Comparison of ENCODE assay signal across 1 cellular context in the genomic region with DNA sequence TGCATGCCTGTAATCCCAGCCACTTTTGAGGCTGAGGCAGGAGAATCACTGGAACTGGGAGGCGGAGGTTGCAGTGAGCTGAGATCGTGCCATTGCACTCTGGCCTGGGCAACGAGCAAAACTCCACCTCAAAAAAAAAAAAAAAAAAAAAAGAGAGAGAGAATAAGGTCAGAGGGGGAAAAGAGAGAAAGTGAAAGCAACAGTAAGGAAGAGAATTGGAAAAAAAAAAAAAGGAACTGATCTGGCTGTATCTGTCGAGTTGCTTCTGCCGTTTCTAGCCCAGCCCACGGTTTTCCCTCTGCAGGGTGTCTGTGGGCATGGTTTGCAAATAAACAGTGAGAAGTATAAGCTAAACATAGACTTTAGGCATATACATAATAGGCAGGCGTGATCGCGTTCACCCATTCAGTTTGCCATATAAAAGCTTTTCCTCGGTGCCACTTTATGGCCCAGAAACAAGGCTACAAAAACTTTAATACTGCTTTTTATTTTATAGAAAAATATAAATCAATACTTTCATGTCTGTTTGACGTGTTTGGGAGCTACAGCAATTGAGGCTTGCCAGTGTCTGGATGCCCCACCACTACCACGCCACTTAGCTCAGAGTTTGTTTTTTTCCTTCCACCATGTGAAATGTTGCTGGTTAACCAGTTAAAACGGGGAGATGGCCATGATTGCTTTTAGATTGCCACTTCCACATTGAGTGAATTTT.
A peak's percentile ranks its signal among the peaks of the same experiment; 100 is the strongest.
TF ChIP-seq lines count a peak whose summit lies in the region.

No MANE protein-coding gene starts in this region.

TF ChIP-seq in GM12878, 131 proteins besides CTCF, POLR2A, EP300 and RAD21 (continued from another document):
- TF ChIP-seq, protein P1, sequence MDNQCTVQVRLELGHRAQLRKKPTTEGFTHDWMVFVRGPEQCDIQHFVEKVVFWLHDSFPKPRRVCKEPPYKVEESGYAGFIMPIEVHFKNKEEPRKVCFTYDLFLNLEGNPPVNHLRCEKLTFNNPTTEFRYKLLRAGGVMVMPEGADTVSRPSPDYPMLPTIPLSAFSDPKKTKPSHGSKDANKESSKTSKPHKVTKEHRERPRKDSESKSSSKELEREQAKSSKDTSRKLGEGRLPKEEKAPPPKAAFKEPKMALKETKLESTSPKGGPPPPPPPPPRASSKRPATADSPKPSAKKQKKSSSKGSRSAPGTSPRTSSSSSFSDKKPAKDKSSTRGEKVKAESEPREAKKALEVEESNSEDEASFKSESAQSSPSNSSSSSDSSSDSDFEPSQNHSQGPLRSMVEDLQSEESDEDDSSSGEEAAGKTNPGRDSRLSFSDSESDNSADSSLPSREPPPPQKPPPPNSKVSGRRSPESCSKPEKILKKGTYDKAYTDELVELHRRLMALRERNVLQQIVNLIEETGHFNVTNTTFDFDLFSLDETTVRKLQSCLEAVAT (IDR thresholded peaks at IDR 0.05), result 0 out of 2 replicates have a peak, but pooled peaks have one; percentile 19
- TF ChIP-seq IKZF2 (IDR thresholded peaks at IDR 0.05) (peak; percentile 26 to 34; a peak in 2 of 4 replicates), MEF2B (IDR thresholded peaks at IDR 0.05; ENCODE audit: partially characterized antibody, poor library complexity, severe bottlenecking) (peak; percentile 13), ZNF384 (IDR thresholded peaks at IDR 0.05; ENCODE audit: borderline replicate concordance, low read depth, low read length) (peak; percentile 71; the same call in 1 of the 2 replicates), FOS (IDR thresholded peaks at IDR 0.05; ENCODE audit: borderline replicate concordance, extremely low read depth, insufficient read length) (no peak)
